Comparison of ENCODE assay signal across 7 cellular contexts in the genomic region with DNA sequence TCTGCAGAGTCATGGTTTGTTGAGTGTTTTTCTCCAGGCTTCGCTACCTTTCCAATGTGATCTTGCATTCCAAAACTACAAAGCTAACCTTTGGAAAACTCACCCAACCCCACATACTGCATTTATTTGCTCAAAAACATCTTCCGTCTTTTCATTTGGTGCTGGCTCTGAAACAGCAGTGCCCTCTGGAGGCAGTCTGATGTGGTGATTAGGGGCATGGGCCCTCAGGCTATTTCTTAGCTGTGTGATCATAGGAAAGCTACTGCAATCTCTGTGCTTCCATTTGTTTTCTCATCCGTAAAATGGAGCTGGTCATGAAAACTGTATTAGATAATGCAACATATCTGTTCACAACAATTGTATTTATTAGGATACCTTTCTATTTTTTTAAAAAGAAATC. TPM values are rescaled to one million over a fixed set of nuclear protein-coding genes. Genes with fewer than 3 reads are reported as not detected.
DNase-seq lines count a peak whose midpoint lies in the region; ATAC-seq and TF ChIP-seq lines count a peak whose summit lies in the region.

No MANE protein-coding gene starts in this region.

- DNase-seq in DMS114 treated with DMSO at 0.1 percent for 48 hours (lab: John Stamatoyannopoulos, UW; ENCODE audit: unreplicated experiment) (peak; percentile 18), HT1080 (ENCODE audit: low read depth) (peak; percentile 32), kidney epithelial cell (ENCODE audit: low read depth) (no peak)
- peak; percentile 27 for DNase-seq in activated CD4-positive, alpha-beta memory T cell treated with anti-CD3 and anti-CD28 coated beads, Interleukin-2, amount 10 ng/mL, durations not matched to agents 7 days and 5 days

- no peaks in the 10 kb centered on the region for H3K36me3 ChIP-seq in kidney epithelial cell (ENCODE audit: control insufficient read depth, insufficient read depth, low read length)

- no peak overlapping the region for H3K4me3 Mint-ChIP-seq in activated CD4-positive, alpha-beta memory T cell treated with anti-CD3 and anti-CD28 coated beads, Interleukin-2, amount 10 ng/mL, durations not matched to agents 7 days and 5 days

- CTCF ChIA-PET in activated CD4-positive, alpha-beta memory T cell treated with anti-CD3 and anti-CD28 coated beads, Interleukin-2, amount 10 ng/mL, durations not matched to agents 7 days and 5 days (lab: Charles Lee) = interaction anchor here (0.6 to 7.3 kb wide), 8 partner anchors 8 to 510 kb away, joined by 3 to 63 read pairs (median 4); no protein-coding TSS in a partner anchor

- peak; percentile 60 for TF ChIP-seq CTCF in kidney epithelial cell (IDR thresholded peaks at IDR 0.05; ENCODE audit: insufficient read depth, low read length, poor library complexity, severe bottlenecking)

- no peaks in the 10 kb centered on the region for H3K27me3 ChIP-seq in kidney epithelial cell (ENCODE audit: control insufficient read depth, insufficient read depth, low read length)

- POLR2A ChIA-PET in activated CD4-positive, alpha-beta memory T cell treated with anti-CD3 and anti-CD28 coated beads, Interleukin-2, amount 10 ng/mL, durations not matched to agents 7 days and 5 days (lab: Charles Lee) = interaction anchor here (0.9 kb wide), 1 partner anchor 73 kb away, joined by 3 read pairs; no protein-coding TSS in a partner anchor

- H3K4me1 Mint-ChIP-seq in activated CD4-positive, alpha-beta memory T cell treated with anti-CD3 and anti-CD28 coated beads, Interleukin-2, amount 10 ng/mL, durations not matched to agents 7 days and 5 days = peaks cover 4% of the 10 kb centered on the region

- H3K27me3 Mint-ChIP-seq in activated CD4-positive, alpha-beta memory T cell treated with anti-CD3 and anti-CD28 coated beads, Interleukin-2, amount 10 ng/mL, durations not matched to agents 7 days and 5 days = no peaks in the 10 kb centered on the region

- H3K9me3 Mint-ChIP-seq in activated CD4-positive, alpha-beta memory T cell treated with anti-CD3 and anti-CD28 coated beads, Interleukin-2, amount 10 ng/mL, durations not matched to agents 7 days and 5 days = no peaks in the 10 kb centered on the region

- H3K4me3 ChIP-seq in kidney epithelial cell (ENCODE audit: low read depth, low read length) = no peak overlapping the region

- no peak for ATAC-seq in HG03469 (IDR thresholded peaks at IDR 0.05; ENCODE audit: unreplicated experiment)
- no peak for ATAC-seq in HG02840 (IDR thresholded peaks at IDR 0.05; ENCODE audit: low FRiP score, unreplicated experiment)
- no peak for ATAC-seq in GM21717 (IDR thresholded peaks at IDR 0.05; ENCODE audit: unreplicated experiment)

- peaks cover 11% of the 10 kb centered on the region for H3K36me3 Mint-ChIP-seq in activated CD4-positive, alpha-beta memory T cell treated with anti-CD3 and anti-CD28 coated beads, Interleukin-2, amount 10 ng/mL, durations not matched to agents 7 days and 5 days (ENCODE audit: low read depth)

- no peak overlapping the region for H3K27ac Mint-ChIP-seq in activated CD4-positive, alpha-beta memory T cell treated with anti-CD3 and anti-CD28 coated beads, Interleukin-2, amount 10 ng/mL, durations not matched to agents 7 days and 5 days

RNA-seq across cellular contexts. Expression of a gene that starts 47.0 kb away (rescaled TPM):
- 29.6 and 41.8 TPM in 2 replicates for total RNA-seq in HT1080 (2014; rRNA removed; shearing (Covaris generic))
- 40.6 and 42.0 TPM in 2 replicates for polyA plus RNA-seq in HT1080 (2015; cell fraction: cytosol; rRNA removed)
- polyA plus RNA-seq in HT1080 (2015; cell fraction: nucleus; rRNA removed) = 13.6 and 16.6 TPM in 2 replicates
- total RNA-seq in activated CD4-positive, alpha-beta memory T cell treated with anti-CD3 and anti-CD28 coated beads, Interleukin-2, amount 10 ng/mL, durations not matched to agents 7 days and 5 days = 10 to 100 TPM; 20.2 to 22.6 TPM
- 17.8 and 36.5 TPM in 2 replicates for total RNA-seq in kidney epithelial cell
